Comparison of ENCODE assay signal across 10 cellular contexts in the genomic region with DNA sequence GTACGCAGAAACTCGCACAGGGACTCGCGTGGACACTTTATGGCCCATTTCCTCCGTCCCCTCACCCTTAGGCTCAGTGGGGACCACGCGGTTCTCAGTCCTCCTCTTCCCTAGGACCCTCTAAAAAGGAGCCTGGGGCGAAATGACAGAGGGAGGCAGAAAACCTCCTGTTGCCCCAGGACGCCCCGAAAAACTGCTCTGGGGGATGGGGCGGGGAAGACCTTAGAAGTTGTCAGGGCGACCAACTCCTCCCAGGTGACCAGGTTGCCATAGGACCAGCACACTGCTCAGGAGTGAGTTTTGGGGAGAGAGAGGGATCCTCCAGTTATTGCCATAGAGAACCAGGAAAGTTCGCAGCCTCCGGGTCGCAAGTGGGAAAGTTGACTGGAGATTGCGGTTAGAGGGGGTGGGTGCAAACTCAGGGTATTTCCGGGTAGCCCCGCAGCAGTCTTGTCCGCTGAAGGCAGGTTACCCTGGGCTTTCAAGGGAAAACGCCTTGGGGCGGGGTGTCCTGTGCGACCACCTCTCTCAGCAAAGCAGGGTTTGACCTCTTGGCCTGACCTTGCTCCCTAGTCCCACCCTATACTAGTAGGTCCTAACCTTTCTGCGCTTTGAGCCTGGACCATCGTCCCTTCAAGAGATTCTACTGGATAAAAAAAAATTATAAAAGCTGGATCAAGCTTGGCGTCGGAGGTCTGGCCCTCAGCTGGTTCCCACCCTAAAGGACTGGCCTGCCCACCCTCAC. TPM values are rescaled to one million over a fixed set of nuclear protein-coding genes. Genes with fewer than 3 reads are reported as not detected.
DNase-seq lines count a peak whose midpoint lies in the region; ATAC-seq, FAIRE-seq and TF ChIP-seq lines count a peak whose summit lies in the region.
"Had no signal": no experiment of that assay in that cellular context is flagged by ENCODE, and none has a peak within 500 bp of the region (broad histone marks: within the 10 kb centered on the region; RNA-seq: fewer than 3 reads in every experiment).

No MANE protein-coding gene starts in this region.

- H3K23ac ChIP-seq in mesenchymal stem cell (ENCODE audit: low read length in 2 of 2) = no peak overlapping the region

- H3K4me1 Mint-ChIP-seq in activated naive CD4-positive, alpha-beta T cell treated with anti-CD3 and anti-CD28 coated beads, Interleukin-2, amount 10 ng/mL, durations not matched to agents 7 days and 5 days = peaks cover 31% of the 10 kb centered on the region
- H3K4me1 Mint-ChIP-seq in astrocyte (ENCODE audit: low read depth, unreplicated experiment) = peaks cover 1% of the 10 kb centered on the region
- peaks cover 10% of the 10 kb centered on the region for H3K4me1 Mint-ChIP-seq in type B pancreatic cell (ENCODE audit: unreplicated experiment)

- H3K9me3 ChIP-seq in astrocyte (ENCODE audit: insufficient read depth, low read depth, low read length) = peaks cover 10% of the 10 kb centered on the region
- peaks cover 5% of the 10 kb centered on the region for H3K9me3 ChIP-seq in mesenchymal stem cell (ENCODE audit: control insufficient read depth, low read length)

- H3K27ac Mint-ChIP-seq in activated naive CD4-positive, alpha-beta T cell treated with anti-CD3 and anti-CD28 coated beads, Interleukin-2, amount 10 ng/mL, durations not matched to agents 7 days and 5 days = peak overlapping the region; percentile 33
- H3K27ac Mint-ChIP-seq in astrocyte (ENCODE audit: unreplicated experiment) (no peak overlapping the region), type B pancreatic cell (peak overlapping the region; percentile 46)

- H3K4ac ChIP-seq in mesenchymal stem cell (ENCODE audit: low read depth in 1 of 2, low read length in 2 of 2) = no peak overlapping the region

- peaks cover 5% of the 10 kb centered on the region for H3K9me3 Mint-ChIP-seq in activated naive CD4-positive, alpha-beta T cell treated with anti-CD3 and anti-CD28 coated beads, Interleukin-2, amount 10 ng/mL, durations not matched to agents 7 days and 5 days
- H3K9me3 Mint-ChIP-seq in astrocyte (ENCODE audit: unreplicated experiment) (peaks cover 41% of the 10 kb centered on the region), type B pancreatic cell (no peaks in the 10 kb centered on the region)

- H3K27me3 Mint-ChIP-seq in activated naive CD4-positive, alpha-beta T cell treated with anti-CD3 and anti-CD28 coated beads, Interleukin-2, amount 10 ng/mL, durations not matched to agents 7 days and 5 days = peaks cover 100% of the 10 kb centered on the region
- peaks cover 98% of the 10 kb centered on the region for H3K27me3 Mint-ChIP-seq in astrocyte (ENCODE audit: low read depth, unreplicated experiment)
- peaks cover 100% of the 10 kb centered on the region for H3K27me3 Mint-ChIP-seq in type B pancreatic cell

- H2AFZ ChIP-seq in astrocyte (ENCODE audit: low read depth, low read length) = peak overlapping the region; percentile 61
- no peak overlapping the region for H2AFZ ChIP-seq in mesenchymal stem cell (ENCODE audit: low read depth, low read length)

- no peak overlapping the region for H3K14ac ChIP-seq in mesenchymal stem cell (ENCODE audit: low read length in 2 of 2)

- no peak for DNase-seq in activated naive CD4-positive, alpha-beta T cell treated with anti-CD3 and anti-CD28 coated beads, Interleukin-2, amount 10 ng/mL, durations not matched to agents 7 days and 5 days
- DNase-seq in activated naive CD4-positive, alpha-beta T cell (lab: John Stamatoyannopoulos, UW) = no peak
- no peak for DNase-seq in astrocyte (ENCODE audit: low read depth)
- DNase-seq in mesenchymal stem cell = no peak
- no peak for DNase-seq in type B pancreatic cell (ENCODE audit: extremely low spot score, unreplicated experiment)
- no peak for DNase-seq in mesenteric fat pad (ENCODE audit: low spot score)
- DNase-seq in dermis blood vessel endothelial cell = no peak
- DNase-seq: NCI-H510A; stimulated activated CD4-positive, alpha-beta T cell treated with anti-CD3 and anti-CD28 coated beads, Interleukin-15, amount 100 ng/mL, for 24 hours had no signal

- H3K9ac ChIP-seq in astrocyte (ENCODE audit: low read length) (no peak overlapping the region), mesenchymal stem cell (ENCODE audit: low read length) (no peak overlapping the region)

- H3K27ac ChIP-seq in astrocyte (ENCODE audit: low read depth, low read length) = no peak overlapping the region
- H3K27ac ChIP-seq in mesenchymal stem cell (ENCODE audit: low read length, poor library complexity, severe bottlenecking) = no peak overlapping the region

- no peak overlapping the region for H2BK12ac ChIP-seq in mesenchymal stem cell (ENCODE audit: low read length in 2 of 2)

- H4K91ac ChIP-seq in mesenchymal stem cell (ENCODE audit: low read length) = no peak overlapping the region

- H3K79me1 ChIP-seq in mesenchymal stem cell (replicated peaks; ENCODE audit: low read length, poor library complexity, severe bottlenecking) = no peaks in the 10 kb centered on the region

- peak overlapping the region; percentile 69 for H3K4me3 Mint-ChIP-seq in activated naive CD4-positive, alpha-beta T cell treated with anti-CD3 and anti-CD28 coated beads, Interleukin-2, amount 10 ng/mL, durations not matched to agents 7 days and 5 days
- H3K4me3 Mint-ChIP-seq in astrocyte (ENCODE audit: unreplicated experiment) (no peak overlapping the region), type B pancreatic cell (peak overlapping the region; percentile 74)

- H3K4me2 ChIP-seq in astrocyte (ENCODE audit: low read length) (peak overlapping the region; percentile 83), mesenchymal stem cell (ENCODE audit: low read length, poor library complexity, severe bottlenecking) (peak overlapping the region; percentile 81)

- no peak for ATAC-seq in GM21526 (IDR thresholded peaks at IDR 0.05; ENCODE audit: low FRiP score, unreplicated experiment)

- no peaks in the 10 kb centered on the region for H3K79me2 ChIP-seq in astrocyte (ENCODE audit: insufficient read depth, low read length)

- no peak overlapping the region for H4K8ac ChIP-seq in mesenchymal stem cell (ENCODE audit: low read length)

- H3K27me3 ChIP-seq in astrocyte (ENCODE audit: insufficient read depth, low read length) (peaks cover 98% of the 10 kb centered on the region), mesenchymal stem cell (ENCODE audit: control insufficient read depth in 1 of 2, insufficient read depth in 1 of 2, low read length in 2 of 2) (peaks cover 100% of the 10 kb centered on the region in 2 experiments)

- no peak overlapping the region for H2AK5ac ChIP-seq in mesenchymal stem cell (ENCODE audit: low read length, severe bottlenecking)

- no peaks in the 10 kb centered on the region for H4K20me1 ChIP-seq in astrocyte (ENCODE audit: insufficient read depth, low read length)

- WGBS in mesenchymal stem cell = 11% methylated on average over 20 of the region's 26 CpGs

- peaks cover 11% of the 10 kb centered on the region for H3K36me3 Mint-ChIP-seq in activated naive CD4-positive, alpha-beta T cell treated with anti-CD3 and anti-CD28 coated beads, Interleukin-2, amount 10 ng/mL, durations not matched to agents 7 days and 5 days
- H3K36me3 Mint-ChIP-seq in astrocyte (ENCODE audit: low read depth, unreplicated experiment) (peaks cover 6% of the 10 kb centered on the region), type B pancreatic cell (peaks cover 12% of the 10 kb centered on the region)

- H3K4me3 ChIP-seq in astrocyte (ENCODE audit: insufficient read depth, low read depth, low read length) (peak overlapping the region; percentile 51), mesenchymal stem cell (ENCODE audit: insufficient read depth in 1 of 2, low read depth in 1 of 2, low read length in 2 of 2) (peak overlapping the region in 1 of 2 experiments; percentile 79)

- TF ChIP-seq CTCF in astrocyte (IDR thresholded peaks at IDR 0.05; ENCODE audit: insufficient read depth, low read depth, low read length) (no peak), type B pancreatic cell (conservative IDR thresholded peaks at IDR 0.05) (no peak)

- CTCF ChIA-PET in activated naive CD4-positive, alpha-beta T cell treated with anti-CD3 and anti-CD28 coated beads, Interleukin-2, amount 10 ng/mL, durations not matched to agents 7 days and 5 days (lab: Charles Lee) = interaction anchor here (1.1 to 1.3 kb wide), 2 partner anchors 11 to 15 kb away, joined by 3 to 6 read pairs; no protein-coding TSS in a partner anchor

- FAIRE-seq in astrocyte (lab: Jason Lieb, UNC) = no peak

- no peak overlapping the region for H2BK15ac ChIP-seq in mesenchymal stem cell (ENCODE audit: low read depth, poor library complexity, severe bottlenecking)

- H3K36me3 ChIP-seq in astrocyte (ENCODE audit: insufficient read depth, low read length) = no peaks in the 10 kb centered on the region
- no peaks in the 10 kb centered on the region for H3K36me3 ChIP-seq in mesenchymal stem cell (ENCODE audit: control insufficient read depth in 1 of 2, insufficient read depth in 2 of 2, low read depth in 1 of 2, low read length in 2 of 2)

- no peak overlapping the region for H2BK120ac ChIP-seq in mesenchymal stem cell (ENCODE audit: low read depth, low read length)

- no peak overlapping the region for H3K18ac ChIP-seq in mesenchymal stem cell (ENCODE audit: low read depth in 1 of 2, low read length in 2 of 2)

- no peak overlapping the region for H2BK5ac ChIP-seq in mesenchymal stem cell (ENCODE audit: low read depth, low read length, poor library complexity, severe bottlenecking)

- H3K4me1 ChIP-seq in astrocyte (ENCODE audit: insufficient read depth, low read length) (peaks cover 5% of the 10 kb centered on the region), mesenchymal stem cell (ENCODE audit: control insufficient read depth, insufficient read depth, low read depth, low read length) (peaks cover 17% of the 10 kb centered on the region)

RNA-seq across cellular contexts. Expression of a gene that starts 7.8 kb away (rescaled TPM):
- not detected in 2 replicates for total RNA-seq in astrocyte
- polyA plus RNA-seq in mesenchymal stem cell (2013, experiment 1 of 2) = not detected
- not detected for polyA plus RNA-seq in mesenchymal stem cell (2013, experiment 2 of 2)
- total RNA-seq in type B pancreatic cell (ENCODE audit: low replicate concordance) = 66.7 TPM in 1 of 2 replicates, not detected in the other
- total RNA-seq in mesenteric fat pad = not detected
- not detected in 2 replicates for total RNA-seq in dermis blood vessel endothelial cell
